ENCODE assay signal across 8 cellular contexts in genomic region chr2:217714268-217714643, GRCh38.
A peak's percentile ranks its signal among the peaks of the same experiment; 100 is the strongest.
DNase-seq lines count a peak whose midpoint lies in the region; ATAC-seq, FAIRE-seq and TF ChIP-seq lines count a peak whose summit lies in the region.
"Had no signal": no experiment of that assay in that cellular context is flagged by ENCODE, and none has a peak within 500 bp of the region (broad histone marks: within the 10 kb centered on the region; RNA-seq: fewer than 3 reads in every experiment).

No MANE protein-coding gene starts in this region.

- H3K9me3 ChIP-seq in SJCRH30 (replicated peaks): no peaks in the 10 kb centered on the region

- peak overlapping the region; percentile 18; the same call in 1 of the 2 replicates for H3K27ac ChIP-seq in SJCRH30

- no peaks in the 10 kb centered on the region for H3K27me3 ChIP-seq in SJCRH30

- no peak overlapping the region for H3K4me3 ChIP-seq in SJCRH30
- no peak overlapping the region for H3K4me3 ChIP-seq in fibroblast of the aortic adventitia (ENCODE audit: low read depth, low read length)

- DNase-seq in SJCRH30 (peak; percentile 62 to 79), fibroblast of the aortic adventitia (ENCODE audit: low read depth) (peak; percentile 43), myocyte (ENCODE audit: low read depth) (peak; percentile 55), urothelium cell line (ENCODE audit: low spot score) (peak; percentile 74)
- DNase-seq in stimulated activated CD4-positive, alpha-beta T cell treated with anti-CD3 and anti-CD28 coated beads, Interleukin-4, amount 100 ng/mL, for 4 hours: no peak
- DNase-seq: activated CD4-positive, alpha-beta memory T cell treated with anti-CD3 and anti-CD28 coated beads, Interleukin-2, amount 10 ng/mL, durations not matched to agents 7 days and 5 days had no signal

- no peak for TF ChIP-seq CTCF in fibroblast of the aortic adventitia (IDR thresholded peaks at IDR 0.05; ENCODE audit: insufficient read depth, low read length)

- no peaks in the 10 kb centered on the region for H3K36me3 ChIP-seq in SJCRH30

- no peak for ATAC-seq in HG03565 (IDR thresholded peaks at IDR 0.05; ENCODE audit: unreplicated experiment)
- no peak for ATAC-seq in GM18907 (IDR thresholded peaks at IDR 0.05; ENCODE audit: unreplicated experiment)

- H3K4me1 ChIP-seq in SJCRH30: peaks cover 34% of the 10 kb centered on the region

- FAIRE-seq in urothelium cell line (lab: Jason Lieb, UNC): peak; percentile 42

Comparison
In these comparisons a context has a peak if more than half of its experiments do, and no peak if none do; other contexts are left out.
1. DNase-seq: peak in SJCRH30 (2 of 2), fibroblast of the aortic adventitia (single experiment), myocyte (single experiment) and urothelium cell line (single experiment); none in stimulated activated CD4-positive, alpha-beta T cell treated with anti-CD3 and anti-CD28 coated beads, Interleukin-4, amount 100 ng/mL, for 4 hours (0 of 2).